In the genomic region with DNA sequence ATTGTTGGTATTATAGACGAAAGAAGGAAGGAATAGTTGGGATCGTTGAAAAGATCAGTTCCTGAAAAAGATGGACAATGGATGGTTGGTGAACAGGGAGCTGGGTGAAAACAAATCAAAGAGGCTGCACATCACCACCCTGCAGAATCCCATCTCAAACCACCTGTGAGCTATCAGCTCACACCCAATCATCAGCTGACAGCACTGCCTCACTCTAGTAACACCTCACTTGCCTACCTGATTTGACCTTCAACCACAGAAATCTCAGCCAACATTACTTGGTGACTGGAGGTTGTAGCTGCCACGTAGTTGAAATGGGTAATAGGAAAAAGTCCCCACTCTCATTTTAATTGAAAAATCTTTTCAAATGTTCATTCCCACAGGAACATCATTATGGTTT, we compare ENCODE assay signal across 1 cellular context.
TF ChIP-seq lines count a peak whose summit lies in the region.

No MANE protein-coding gene starts in this region.

TF ChIP-seq in GM23338, 12 proteins besides CTCF, POLR2A, EP300 and RAD21 (continued from another document):
- TF ChIP-seq, protein P1, sequence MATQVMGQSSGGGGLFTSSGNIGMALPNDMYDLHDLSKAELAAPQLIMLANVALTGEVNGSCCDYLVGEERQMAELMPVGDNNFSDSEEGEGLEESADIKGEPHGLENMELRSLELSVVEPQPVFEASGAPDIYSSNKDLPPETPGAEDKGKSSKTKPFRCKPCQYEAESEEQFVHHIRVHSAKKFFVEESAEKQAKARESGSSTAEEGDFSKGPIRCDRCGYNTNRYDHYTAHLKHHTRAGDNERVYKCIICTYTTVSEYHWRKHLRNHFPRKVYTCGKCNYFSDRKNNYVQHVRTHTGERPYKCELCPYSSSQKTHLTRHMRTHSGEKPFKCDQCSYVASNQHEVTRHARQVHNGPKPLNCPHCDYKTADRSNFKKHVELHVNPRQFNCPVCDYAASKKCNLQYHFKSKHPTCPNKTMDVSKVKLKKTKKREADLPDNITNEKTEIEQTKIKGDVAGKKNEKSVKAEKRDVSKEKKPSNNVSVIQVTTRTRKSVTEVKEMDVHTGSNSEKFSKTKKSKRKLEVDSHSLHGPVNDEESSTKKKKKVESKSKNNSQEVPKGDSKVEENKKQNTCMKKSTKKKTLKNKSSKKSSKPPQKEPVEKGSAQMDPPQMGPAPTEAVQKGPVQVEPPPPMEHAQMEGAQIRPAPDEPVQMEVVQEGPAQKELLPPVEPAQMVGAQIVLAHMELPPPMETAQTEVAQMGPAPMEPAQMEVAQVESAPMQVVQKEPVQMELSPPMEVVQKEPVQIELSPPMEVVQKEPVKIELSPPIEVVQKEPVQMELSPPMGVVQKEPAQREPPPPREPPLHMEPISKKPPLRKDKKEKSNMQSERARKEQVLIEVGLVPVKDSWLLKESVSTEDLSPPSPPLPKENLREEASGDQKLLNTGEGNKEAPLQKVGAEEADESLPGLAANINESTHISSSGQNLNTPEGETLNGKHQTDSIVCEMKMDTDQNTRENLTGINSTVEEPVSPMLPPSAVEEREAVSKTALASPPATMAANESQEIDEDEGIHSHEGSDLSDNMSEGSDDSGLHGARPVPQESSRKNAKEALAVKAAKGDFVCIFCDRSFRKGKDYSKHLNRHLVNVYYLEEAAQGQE (IDR thresholded peaks at IDR 0.05; ENCODE audit: unreplicated experiment): no peak
- TF ChIP-seq, protein P2, sequence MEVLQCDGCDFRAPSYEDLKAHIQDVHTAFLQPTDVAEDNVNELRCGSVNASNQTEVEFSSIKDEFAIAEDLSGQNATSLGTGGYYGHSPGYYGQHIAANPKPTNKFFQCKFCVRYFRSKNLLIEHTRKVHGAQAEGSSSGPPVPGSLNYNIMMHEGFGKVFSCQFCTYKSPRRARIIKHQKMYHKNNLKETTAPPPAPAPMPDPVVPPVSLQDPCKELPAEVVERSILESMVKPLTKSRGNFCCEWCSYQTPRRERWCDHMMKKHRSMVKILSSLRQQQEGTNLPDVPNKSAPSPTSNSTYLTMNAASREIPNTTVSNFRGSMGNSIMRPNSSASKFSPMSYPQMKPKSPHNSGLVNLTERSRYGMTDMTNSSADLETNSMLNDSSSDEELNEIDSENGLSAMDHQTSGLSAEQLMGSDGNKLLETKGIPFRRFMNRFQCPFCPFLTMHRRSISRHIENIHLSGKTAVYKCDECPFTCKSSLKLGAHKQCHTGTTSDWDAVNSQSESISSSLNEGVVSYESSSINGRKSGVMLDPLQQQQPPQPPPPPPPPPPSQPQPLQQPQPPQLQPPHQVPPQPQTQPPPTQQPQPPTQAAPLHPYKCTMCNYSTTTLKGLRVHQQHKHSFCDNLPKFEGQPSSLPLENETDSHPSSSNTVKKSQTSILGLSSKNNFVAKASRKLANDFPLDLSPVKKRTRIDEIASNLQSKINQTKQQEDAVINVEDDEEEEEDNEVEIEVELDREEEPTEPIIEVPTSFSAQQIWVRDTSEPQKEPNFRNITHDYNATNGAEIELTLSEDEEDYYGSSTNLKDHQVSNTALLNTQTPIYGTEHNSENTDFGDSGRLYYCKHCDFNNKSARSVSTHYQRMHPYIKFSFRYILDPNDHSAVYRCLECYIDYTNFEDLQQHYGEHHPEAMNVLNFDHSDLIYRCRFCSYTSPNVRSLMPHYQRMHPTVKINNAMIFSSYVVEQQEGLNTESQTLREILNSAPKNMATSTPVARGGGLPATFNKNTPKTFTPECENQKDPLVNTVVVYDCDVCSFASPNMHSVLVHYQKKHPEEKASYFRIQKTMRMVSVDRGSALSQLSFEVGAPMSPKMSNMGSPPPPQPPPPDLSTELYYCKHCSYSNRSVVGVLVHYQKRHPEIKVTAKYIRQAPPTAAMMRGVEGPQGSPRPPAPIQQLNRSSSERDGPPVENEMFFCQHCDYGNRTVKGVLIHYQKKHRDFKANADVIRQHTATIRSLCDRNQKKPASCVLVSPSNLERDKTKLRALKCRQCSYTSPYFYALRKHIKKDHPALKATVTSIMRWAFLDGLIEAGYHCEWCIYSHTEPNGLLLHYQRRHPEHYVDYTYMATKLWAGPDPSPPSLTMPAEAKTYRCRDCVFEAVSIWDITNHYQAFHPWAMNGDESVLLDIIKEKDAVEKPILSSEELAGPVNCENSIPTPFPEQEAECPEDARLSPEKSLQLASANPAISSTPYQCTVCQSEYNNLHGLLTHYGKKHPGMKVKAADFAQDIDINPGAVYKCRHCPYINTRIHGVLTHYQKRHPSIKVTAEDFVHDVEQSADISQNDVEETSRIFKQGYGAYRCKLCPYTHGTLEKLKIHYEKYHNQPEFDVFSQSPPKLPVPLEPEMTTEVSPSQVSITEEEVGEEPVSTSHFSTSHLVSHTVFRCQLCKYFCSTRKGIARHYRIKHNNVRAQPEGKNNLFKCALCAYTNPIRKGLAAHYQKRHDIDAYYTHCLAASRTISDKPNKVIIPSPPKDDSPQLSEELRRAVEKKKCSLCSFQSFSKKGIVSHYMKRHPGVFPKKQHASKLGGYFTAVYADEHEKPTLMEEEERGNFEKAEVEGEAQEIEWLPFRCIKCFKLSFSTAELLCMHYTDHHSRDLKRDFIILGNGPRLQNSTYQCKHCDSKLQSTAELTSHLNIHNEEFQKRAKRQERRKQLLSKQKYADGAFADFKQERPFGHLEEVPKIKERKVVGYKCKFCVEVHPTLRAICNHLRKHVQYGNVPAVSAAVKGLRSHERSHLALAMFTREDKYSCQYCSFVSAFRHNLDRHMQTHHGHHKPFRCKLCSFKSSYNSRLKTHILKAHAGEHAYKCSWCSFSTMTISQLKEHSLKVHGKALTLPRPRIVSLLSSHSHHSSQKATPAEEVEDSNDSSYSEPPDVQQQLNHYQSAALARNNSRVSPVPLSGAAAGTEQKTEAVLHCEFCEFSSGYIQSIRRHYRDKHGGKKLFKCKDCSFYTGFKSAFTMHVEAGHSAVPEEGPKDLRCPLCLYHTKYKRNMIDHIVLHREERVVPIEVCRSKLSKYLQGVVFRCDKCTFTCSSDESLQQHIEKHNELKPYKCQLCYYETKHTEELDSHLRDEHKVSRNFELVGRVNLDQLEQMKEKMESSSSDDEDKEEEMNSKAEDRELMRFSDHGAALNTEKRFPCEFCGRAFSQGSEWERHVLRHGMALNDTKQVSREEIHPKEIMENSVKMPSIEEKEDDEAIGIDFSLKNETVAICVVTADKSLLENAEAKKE (CRISPR knock-in tag; IDR thresholded peaks at IDR 0.05): no peak
- TF ChIP-seq EZH2 (IDR thresholded peaks at IDR 0.05; ENCODE audit: low read depth, unreplicated experiment) (no peak), POLR2AphosphoS5 (IDR thresholded peaks at IDR 0.05; ENCODE audit: low read depth) (no peak), ZNF114 (CRISPR knock-in tag; IDR thresholded peaks at IDR 0.05) (no peak), STAT1 (IDR thresholded peaks at IDR 0.05; ENCODE audit: unreplicated experiment) (no peak)
- TF ChIP-seq, protein P3, sequence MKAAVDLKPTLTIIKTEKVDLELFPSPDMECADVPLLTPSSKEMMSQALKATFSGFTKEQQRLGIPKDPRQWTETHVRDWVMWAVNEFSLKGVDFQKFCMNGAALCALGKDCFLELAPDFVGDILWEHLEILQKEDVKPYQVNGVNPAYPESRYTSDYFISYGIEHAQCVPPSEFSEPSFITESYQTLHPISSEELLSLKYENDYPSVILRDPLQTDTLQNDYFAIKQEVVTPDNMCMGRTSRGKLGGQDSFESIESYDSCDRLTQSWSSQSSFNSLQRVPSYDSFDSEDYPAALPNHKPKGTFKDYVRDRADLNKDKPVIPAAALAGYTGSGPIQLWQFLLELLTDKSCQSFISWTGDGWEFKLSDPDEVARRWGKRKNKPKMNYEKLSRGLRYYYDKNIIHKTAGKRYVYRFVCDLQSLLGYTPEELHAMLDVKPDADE (IDR thresholded peaks at IDR 0.05): no peak
TF ChIP-seq in GM23338: peak in this region for 0.
